In the genomic region with DNA sequence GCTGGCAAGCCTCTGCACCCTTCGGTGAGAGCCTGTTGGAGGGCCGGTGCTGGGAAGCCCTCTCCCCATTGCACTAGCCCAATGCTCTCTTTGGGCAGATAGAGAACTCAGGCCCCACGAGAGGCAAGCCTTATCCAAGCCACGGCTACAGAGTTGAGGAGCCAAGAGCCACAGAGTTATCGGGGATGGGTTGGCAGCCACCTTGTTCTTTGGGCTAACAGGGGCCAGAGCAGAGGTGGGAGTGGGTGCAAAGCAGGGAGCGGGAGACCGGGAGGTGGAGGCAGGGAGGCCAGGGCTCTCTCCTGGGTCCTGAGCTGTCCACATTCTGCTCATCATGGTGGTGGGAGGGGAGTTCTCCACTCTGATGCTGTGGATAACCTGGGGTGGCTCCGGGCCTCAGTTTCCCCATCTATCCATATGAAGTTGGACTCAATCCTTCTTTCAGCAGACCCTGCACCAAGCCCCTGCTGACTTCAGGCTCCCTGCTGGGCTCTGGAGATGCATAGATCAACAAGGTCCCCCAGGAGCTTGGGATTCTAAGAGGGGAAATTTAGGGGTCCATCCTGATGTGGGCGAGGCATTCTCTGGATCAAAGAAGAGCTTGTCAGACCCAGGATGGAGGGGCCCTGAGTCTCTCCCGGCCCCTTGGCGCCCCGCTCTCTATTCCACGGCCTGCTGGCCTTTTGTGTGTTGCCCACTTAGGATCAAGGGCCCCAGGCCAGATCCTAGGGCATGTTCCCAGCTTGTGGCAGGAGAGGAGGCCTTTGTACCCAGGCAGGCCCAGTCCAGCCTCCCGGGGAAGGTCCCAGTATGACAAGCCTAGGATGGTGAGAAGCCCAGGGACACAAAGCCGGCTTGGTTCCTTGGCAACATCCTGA, we compare ENCODE assay signal across 11 cellular contexts. TPM values are rescaled to one million over a fixed set of nuclear protein-coding genes. Genes with fewer than 3 reads are reported as not detected.
DNase-seq lines count a peak whose midpoint lies in the region; ATAC-seq and TF ChIP-seq lines count a peak whose summit lies in the region.
"Had no signal": no experiment of that assay in that cellular context is flagged by ENCODE, and none has a peak within 500 bp of the region (broad histone marks: within the 10 kb centered on the region; RNA-seq: fewer than 3 reads in every experiment).

No MANE protein-coding gene starts in this region.

- H3K9me3 ChIP-seq in BE2C (no peaks in the 10 kb centered on the region), left lung (no peaks in the 10 kb centered on the region)

- H3K27me3 ChIP-seq in BE2C (no peaks in the 10 kb centered on the region), left lung (no peaks in the 10 kb centered on the region)

- ATAC-seq in left lung: no peak

- H3K4me1 ChIP-seq in BE2C (peaks cover 17% of the 10 kb centered on the region), left lung (peaks cover 4 to 7% of the 10 kb centered on the region in 2 donors)

- DNase-seq in BE2C: no peak
- no peak for DNase-seq in astrocyte of the cerebellum (ENCODE audit: low read depth)
- DNase-seq in left lung: peak in 1 of 2 donors; percentile 22
- peak; percentile 80 for DNase-seq in renal cortical epithelial cell (ENCODE audit: low read depth)
- no peak for DNase-seq in NCI-H446 treated with DMSO at 0.1 percent for 48 hours (lab: John Stamatoyannopoulos, UW)
- DNase-seq in hepatic stellate cell (ENCODE audit: low spot score): no peak
- no peak for DNase-seq in activated T-cell treated with anti-CD3 and anti-CD28 coated beads for 4 hours
- no peak for DNase-seq in NCI-H187 (lab: John Stamatoyannopoulos, UW)
- DNase-seq: AML-193, Kasumi-1 had no signal

- intact Hi-C loops in left lung (cut with DNase I): no loop called here

- H3K27ac ChIP-seq in left lung: peak overlapping the region; percentile 73 to 77

- H3K4me3 ChIP-seq in BE2C (ENCODE audit: low read depth, low read length) (peak overlapping the region; percentile 81), astrocyte of the cerebellum (ENCODE audit: low read depth, low read length) (peak overlapping the region; percentile 24), left lung (peak overlapping the region in 1 of 2 donors; percentile 41)

- H3K36me3 ChIP-seq in BE2C (no peaks in the 10 kb centered on the region), left lung (no peaks in the 10 kb centered on the region)

- in situ Hi-C loops in astrocyte of the cerebellum (cut with HindIII; ENCODE audit: low sequenced_read_pairs): no loop called here

- TF ChIP-seq CTCF in BE2C (IDR thresholded peaks at IDR 0.05; ENCODE audit: low read depth, low read length): no peak
- TF ChIP-seq CTCF in astrocyte of the cerebellum (IDR thresholded peaks at IDR 0.05; ENCODE audit: low read depth, low read length, missing control alignments): no peak
- TF ChIP-seq CTCF in left lung (IDR thresholded peaks at IDR 0.05): no peak

RNA-seq across cellular contexts. Expression of a gene that starts 0.6 kb away (rescaled TPM):
- 49.0 TPM for polyA plus RNA-seq in BE2C (2012; ENCODE audit: insufficient read depth, insufficient read length, low read depth)
- total RNA-seq in left lung (10 to 100 TPM; 20.3 to 27.8 TPM), renal cortical epithelial cell (10.1 and 12.5 TPM in 2 replicates)

RNA-seq across cellular contexts. Expression of a gene that starts 13.2 kb away (rescaled TPM):
- polyA plus RNA-seq in BE2C (2012; ENCODE audit: insufficient read depth, insufficient read length, low read depth): 0.20 TPM
- total RNA-seq in left lung (1 to 10 TPM; 1.6 to 2.4 TPM), renal cortical epithelial cell (not detected in 2 replicates)
- total RNA-seq: H4 had no signal

RNA-seq across cellular contexts. Expression of a gene that starts 32.8 kb away (rescaled TPM):
- polyA plus RNA-seq in BE2C (2012; ENCODE audit: insufficient read depth, insufficient read length, low read depth): not detected
- total RNA-seq in left lung (1 to 10 TPM; 1.1 to 6.4 TPM), renal cortical epithelial cell (not detected in 2 replicates)
- total RNA-seq: H4 had no signal
